ENCODE assay signal across 9 cellular contexts in the genomic region with DNA sequence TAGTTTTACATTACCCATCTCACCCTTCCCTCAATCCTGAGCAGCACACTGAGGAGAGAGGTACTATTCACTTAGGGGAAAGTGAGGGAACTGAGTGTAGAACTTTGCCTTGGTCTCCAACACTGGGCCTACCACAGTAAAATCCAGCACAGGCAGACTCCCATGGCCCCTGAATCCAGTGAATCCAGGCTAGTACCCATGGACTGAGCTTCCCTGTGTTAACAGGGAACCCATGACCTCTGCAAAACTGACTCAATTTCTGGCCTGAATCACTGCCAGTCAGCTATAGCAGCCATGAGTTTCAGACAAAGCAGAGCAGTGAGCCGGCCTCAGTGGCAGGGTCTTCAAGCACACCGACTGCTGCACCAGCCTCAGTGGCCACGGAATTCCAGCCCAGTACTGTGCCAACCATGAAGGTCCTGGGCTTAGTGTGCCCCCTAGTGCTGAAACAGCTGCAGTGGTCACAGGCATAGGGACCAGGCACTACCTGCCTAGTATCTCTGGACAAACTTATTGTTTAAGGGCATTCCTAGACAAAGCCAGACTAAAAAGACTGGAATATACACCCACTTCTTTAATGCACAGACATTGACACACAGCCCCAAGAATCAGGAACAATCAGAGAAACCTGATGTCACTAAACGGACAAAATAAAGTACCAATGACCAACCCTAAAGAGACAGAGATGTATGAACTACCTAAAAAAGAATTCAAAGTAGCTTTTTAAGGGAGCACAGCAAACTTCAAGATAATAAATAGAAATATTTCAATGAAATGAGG.
DNase-seq lines count a peak whose midpoint lies in the region; ATAC-seq, FAIRE-seq and TF ChIP-seq lines count a peak whose summit lies in the region.
"Had no signal": no experiment of that assay in that cellular context is flagged by ENCODE, and none has a peak within 500 bp of the region (broad histone marks: within the 10 kb centered on the region; RNA-seq: fewer than 3 reads in every experiment).

No MANE protein-coding gene starts in this region.

- no peak overlapping the region for H3K27ac Mint-ChIP-seq in activated naive CD8-positive, alpha-beta T cell treated with anti-CD3 and anti-CD28 coated beads for 36 hours
- no peak overlapping the region for H3K27ac Mint-ChIP-seq in mesothelial cell of epicardium
- H3K27ac Mint-ChIP-seq: IgD-negative memory B cell had no signal

- H3K36me3 Mint-ChIP-seq in activated naive CD8-positive, alpha-beta T cell treated with anti-CD3 and anti-CD28 coated beads for 36 hours = peaks cover 6% of the 10 kb centered on the region
- peaks cover 6% of the 10 kb centered on the region for H3K36me3 Mint-ChIP-seq in mesothelial cell of epicardium
- H3K36me3 Mint-ChIP-seq: IgD-negative memory B cell had no signal

- H3K36me3 ChIP-seq in KOPT-K1 (ENCODE audit: insufficient read depth, low read length) = no peaks in the 10 kb centered on the region

- TF ChIP-seq POLR2A in H54 (IDR thresholded peaks at IDR 0.05; ENCODE audit: low read depth, low read length) = no peak

- no peak for FAIRE-seq in H54 (lab: Jason Lieb, UNC)

- peak; percentile 78 for TF ChIP-seq CTCF in GM12873 (IDR thresholded peaks at IDR 0.05; ENCODE audit: insufficient read depth, low read depth, low read length, missing control alignments)
- TF ChIP-seq CTCF in mesothelial cell of epicardium (IDR thresholded peaks at IDR 0.05; ENCODE audit: unreplicated experiment) = peak; percentile 14

- peaks cover 43% of the 10 kb centered on the region for H3K9me3 ChIP-seq in KOPT-K1 (ENCODE audit: insufficient read depth, low read length, poor library complexity, severe bottlenecking)

- H3K27me3 Mint-ChIP-seq in activated naive CD8-positive, alpha-beta T cell treated with anti-CD3 and anti-CD28 coated beads for 36 hours = no peaks in the 10 kb centered on the region
- H3K27me3 Mint-ChIP-seq in mesothelial cell of epicardium (ENCODE audit: low read depth) = no peaks in the 10 kb centered on the region

- H3K9me3 Mint-ChIP-seq in activated naive CD8-positive, alpha-beta T cell treated with anti-CD3 and anti-CD28 coated beads for 36 hours = peaks cover 7% of the 10 kb centered on the region
- peaks cover 48% of the 10 kb centered on the region for H3K9me3 Mint-ChIP-seq in mesothelial cell of epicardium

- H3K27ac ChIP-seq in KOPT-K1 (ENCODE audit: low read depth, low read length, poor library complexity, severe bottlenecking) = peak overlapping the region; percentile 56

- ATAC-seq in HG03196 (IDR thresholded peaks at IDR 0.05; ENCODE audit: unreplicated experiment) = no peak

- H3K4me1 Mint-ChIP-seq in activated naive CD8-positive, alpha-beta T cell treated with anti-CD3 and anti-CD28 coated beads for 36 hours = no peaks in the 10 kb centered on the region
- H3K4me1 Mint-ChIP-seq in mesothelial cell of epicardium = no peaks in the 10 kb centered on the region
- H3K4me1 Mint-ChIP-seq: IgD-negative memory B cell had no signal

- peak; percentile 30 for DNase-seq in activated naive CD8-positive, alpha-beta T cell treated with anti-CD3 and anti-CD28 coated beads for 36 hours
- no peak for DNase-seq in mesothelial cell of epicardium (ENCODE audit: low spot score in 2 of 2, unreplicated experiment in 2 of 2)
- DNase-seq in H54 (ENCODE audit: insufficient read length, low spot score) = no peak
- no peak for DNase-seq in cerebellum (ENCODE audit: low spot score)
- no peak for DNase-seq in NCI-H345 treated with DMSO at 0.1 percent for 48 hours (lab: John Stamatoyannopoulos, UW; ENCODE audit: unreplicated experiment)

- no peak overlapping the region for H3K4me3 Mint-ChIP-seq in activated naive CD8-positive, alpha-beta T cell treated with anti-CD3 and anti-CD28 coated beads for 36 hours
- no peak overlapping the region for H3K4me3 Mint-ChIP-seq in mesothelial cell of epicardium
- H3K4me3 Mint-ChIP-seq: IgD-negative memory B cell had no signal
